Comparison of ENCODE assay signal across 7 cellular contexts in genomic region chr22:39350803-39351688, GRCh38. TPM values are rescaled to one million over a fixed set of nuclear protein-coding genes. Genes with fewer than 3 reads are reported as not detected.
DNase-seq lines count a peak whose midpoint lies in the region; ATAC-seq lines count a peak whose summit lies in the region.

No MANE protein-coding gene starts in this region.

- peak overlapping the region; percentile 82 for H3K27ac Mint-ChIP-seq in activated naive CD8-positive, alpha-beta T cell treated with anti-CD3 and anti-CD28 coated beads, Interleukin-2, amount 10 ng/mL, durations not matched to agents 7 days and 5 days
- peak overlapping the region; percentile 71 to 96 (median 90) for H3K27ac Mint-ChIP-seq in immature natural killer cell

- H3K9ac ChIP-seq in subcutaneous abdominal adipose tissue (ENCODE audit: low read length in 5 of 5): peak overlapping the region in 3 of 5 donors; percentile 21 to 78 (median 78)

- H3K4me3 Mint-ChIP-seq in activated naive CD8-positive, alpha-beta T cell treated with anti-CD3 and anti-CD28 coated beads, Interleukin-2, amount 10 ng/mL, durations not matched to agents 7 days and 5 days: peak overlapping the region; percentile 61
- H3K4me3 Mint-ChIP-seq in immature natural killer cell: peak overlapping the region; percentile 75 to 85 (median 81)

- DNase-seq in activated naive CD8-positive, alpha-beta T cell treated with anti-CD3 and anti-CD28 coated beads, Interleukin-2, amount 10 ng/mL, durations not matched to agents 7 days and 5 days: peak; percentile 54
- DNase-seq in immature natural killer cell: no peak
- no peak for DNase-seq in HuH-7.5 (ENCODE audit: low spot score)
- no peak for DNase-seq in NCI-H2196 treated with DMSO at 0.1 percent for 48 hours (lab: John Stamatoyannopoulos, UW; ENCODE audit: unreplicated experiment)

- no peaks in the 10 kb centered on the region for H3K9me3 Mint-ChIP-seq in activated naive CD8-positive, alpha-beta T cell treated with anti-CD3 and anti-CD28 coated beads, Interleukin-2, amount 10 ng/mL, durations not matched to agents 7 days and 5 days
- no peaks in the 10 kb centered on the region for H3K9me3 Mint-ChIP-seq in immature natural killer cell

- peaks cover 2 to 23% (median 18%) of the 10 kb centered on the region in 5 donors for H3K4me1 ChIP-seq in subcutaneous abdominal adipose tissue (ENCODE audit: control insufficient read depth in 5 of 5, insufficient read depth in 5 of 5, low read length in 5 of 5)

- no peak overlapping the region for H3K27ac ChIP-seq in subcutaneous abdominal adipose tissue (ENCODE audit: low read depth, low read length)

- H3K4me3 ChIP-seq in subcutaneous abdominal adipose tissue (ENCODE audit: low read depth in 1 of 5, low read length in 5 of 5): peak overlapping the region; percentile 63 to 74 (median 69)

- H3K27me3 Mint-ChIP-seq in activated naive CD8-positive, alpha-beta T cell treated with anti-CD3 and anti-CD28 coated beads, Interleukin-2, amount 10 ng/mL, durations not matched to agents 7 days and 5 days: peaks cover 1% of the 10 kb centered on the region
- peaks cover 10 to 24% (median 13%) of the 10 kb centered on the region in 3 donors for H3K27me3 Mint-ChIP-seq in immature natural killer cell (ENCODE audit: low read depth in 3 of 3)

- no peaks in the 10 kb centered on the region for H3K36me3 Mint-ChIP-seq in activated naive CD8-positive, alpha-beta T cell treated with anti-CD3 and anti-CD28 coated beads, Interleukin-2, amount 10 ng/mL, durations not matched to agents 7 days and 5 days
- no peaks in the 10 kb centered on the region for H3K36me3 Mint-ChIP-seq in immature natural killer cell

- POLR2A ChIA-PET in activated naive CD8-positive, alpha-beta T cell treated with anti-CD3 and anti-CD28 coated beads, Interleukin-2, amount 10 ng/mL, durations not matched to agents 7 days and 5 days (lab: Charles Lee): interaction anchor here (0.7 to 2.1 kb wide), 6 partner anchors 13 to 169 kb away, joined by 6 to 27 read pairs (median 6); partner anchors contain the start of genes ATF4, RPL3 and TAB1

- H3K27me3 ChIP-seq in subcutaneous abdominal adipose tissue (ENCODE audit: control insufficient read depth in 5 of 5, insufficient read depth in 4 of 5, low read length in 5 of 5): no peaks in the 10 kb centered on the region

- H3K9me3 ChIP-seq in subcutaneous abdominal adipose tissue (ENCODE audit: control insufficient read depth in 5 of 5, low read length in 5 of 5): no peaks in the 10 kb centered on the region

- H3K4me1 Mint-ChIP-seq in activated naive CD8-positive, alpha-beta T cell treated with anti-CD3 and anti-CD28 coated beads, Interleukin-2, amount 10 ng/mL, durations not matched to agents 7 days and 5 days: peaks cover 30% of the 10 kb centered on the region
- peaks cover 26 to 34% of the 10 kb centered on the region in 2 donors for H3K4me1 Mint-ChIP-seq in immature natural killer cell

- ATAC-seq in HG02759 (IDR thresholded peaks at IDR 0.05; ENCODE audit: unreplicated experiment): peak; percentile 6
- ATAC-seq in activated naive CD8-positive, alpha-beta T cell treated with anti-CD3 and anti-CD28 coated beads, Interleukin-2, amount 10 ng/mL, durations not matched to agents 7 days and 5 days (ENCODE audit: low read depth): peak; percentile 6
- ATAC-seq in HG03378 (IDR thresholded peaks at IDR 0.05; ENCODE audit: unreplicated experiment): no peak

- no peaks in the 10 kb centered on the region for H3K36me3 ChIP-seq in subcutaneous abdominal adipose tissue (ENCODE audit: control insufficient read depth in 5 of 5, insufficient read depth in 5 of 5, low read length in 5 of 5)

RNA-seq across cellular contexts. Expression of gene SYNGR1, which starts 1.3 kb away (rescaled TPM):
- total RNA-seq in activated naive CD8-positive, alpha-beta T cell treated with anti-CD3 and anti-CD28 coated beads, Interleukin-2, amount 10 ng/mL, durations not matched to agents 7 days and 5 days: 10 to 100 TPM; 27.1 to 31.6 TPM
- 10 to 100 TPM; 24.5 to 49.5 (median 27.0) TPM for polyA plus RNA-seq in immature natural killer cell

RNA-seq across cellular contexts. Expression of gene RPL3, which starts 31.6 kb away (rescaled TPM):
- 1,000 to 10,000 TPM; 1,927 to 2,015 TPM for total RNA-seq in activated naive CD8-positive, alpha-beta T cell treated with anti-CD3 and anti-CD28 coated beads, Interleukin-2, amount 10 ng/mL, durations not matched to agents 7 days and 5 days
- 1,000 to 10,000 TPM; 1,935 to 2,618 (median 1,953) TPM for polyA plus RNA-seq in immature natural killer cell

RNA-seq across cellular contexts. Expression of gene TAB1, which starts 48.5 kb away (rescaled TPM):
- total RNA-seq in activated naive CD8-positive, alpha-beta T cell treated with anti-CD3 and anti-CD28 coated beads, Interleukin-2, amount 10 ng/mL, durations not matched to agents 7 days and 5 days: 10 to 100 TPM; 37.4 to 39.9 TPM
- polyA plus RNA-seq in immature natural killer cell: 1 to 10 TPM in 2 of 3 donors, under 1 TPM in 1; 0.89 to 3.5 (median 2.0) TPM
